Comparison of ENCODE assay signal across 12 cellular contexts in genomic region chr2:212815453-212815852, GRCh38.
DNase-seq lines count a peak whose midpoint lies in the region; ATAC-seq, FAIRE-seq and TF ChIP-seq lines count a peak whose summit lies in the region.
"Had no signal": no experiment of that assay in that cellular context is flagged by ENCODE, and none has a peak within 500 bp of the region (broad histone marks: within the 10 kb centered on the region; RNA-seq: fewer than 3 reads in every experiment).

No MANE protein-coding gene starts in this region.

- ATAC-seq in activated CD4-positive, alpha-beta T cell treated with anti-CD3 and anti-CD28 coated beads for 36 hours: peak; percentile 47
- ATAC-seq in HG02870 (IDR thresholded peaks at IDR 0.05; ENCODE audit: unreplicated experiment) (peak; percentile 57), GM21515 (IDR thresholded peaks at IDR 0.05; ENCODE audit: unreplicated experiment) (no peak)
- ATAC-seq in stimulated activated naive CD8-positive, alpha-beta T cell treated with anti-CD3 and anti-CD28 coated beads, Interleukin-15, Interleukin-2, amounts not matched to agents 100 U/mL and 50 U/mL, for 24 hours: peak; percentile 78
- ATAC-seq: A549 had no signal

- no peak overlapping the region for H3K4me3 ChIP-seq in OCI-LY1 (ENCODE audit: low read depth, low read length, poor library complexity, severe bottlenecking)
- H3K4me3 ChIP-seq: A549 had no signal

- H3K36me3 ChIP-seq in OCI-LY1 (ENCODE audit: insufficient read depth, low read length): no peaks in the 10 kb centered on the region

- H3K9ac ChIP-seq in OCI-LY1 (ENCODE audit: low read length): no peak overlapping the region

- POLR2A ChIA-PET in activated CD4-positive, alpha-beta T cell treated with anti-CD3 and anti-CD28 coated beads for 36 hours (lab: Charles Lee): interaction anchor here (0.6 kb wide), 1 partner anchor 292 kb away, joined by 4 read pairs; no protein-coding TSS in a partner anchor

- H3K27ac ChIP-seq in OCI-LY1 (ENCODE audit: low read depth, low read length, poor library complexity, severe bottlenecking): peak overlapping the region; percentile 10
- H3K27ac ChIP-seq: A549 had no signal

- no peak overlapping the region for H3K27ac Mint-ChIP-seq in activated CD4-positive, alpha-beta T cell treated with anti-CD3 and anti-CD28 coated beads for 36 hours
- no peak overlapping the region for H3K27ac Mint-ChIP-seq in activated naive CD4-positive, alpha-beta T cell treated with anti-CD3 and anti-CD28 coated beads for 36 hours
- H3K27ac Mint-ChIP-seq: mesothelial cell of epicardium had no signal

- H3K4me3 Mint-ChIP-seq in activated CD4-positive, alpha-beta T cell treated with anti-CD3 and anti-CD28 coated beads for 36 hours: no peak overlapping the region
- no peak overlapping the region for H3K4me3 Mint-ChIP-seq in activated naive CD4-positive, alpha-beta T cell treated with anti-CD3 and anti-CD28 coated beads for 36 hours
- H3K4me3 Mint-ChIP-seq: mesothelial cell of epicardium had no signal

- DNase-seq in activated CD4-positive, alpha-beta T cell treated with anti-CD3 and anti-CD28 coated beads for 36 hours: peak; percentile 31
- DNase-seq in activated CD4-positive, alpha-beta T cell treated with anti-CD3 and anti-CD28 coated beads, Interleukin-2, amount 50 U/mL, for 1 hour: no peak
- peak; percentile 9 for DNase-seq in stimulated activated naive CD8-positive, alpha-beta T cell treated with anti-CD3 and anti-CD28 coated beads, Interleukin-15, Interleukin-2, amounts not matched to agents 100 U/mL and 50 U/mL, for 24 hours
- DNase-seq in activated naive CD4-positive, alpha-beta T cell treated with anti-CD3 and anti-CD28 coated beads for 36 hours: no peak
- no peak for DNase-seq in HTR-8/SVneo (ENCODE audit: insufficient read length, low spot score)
- DNase-seq: activated CD8-positive, alpha-beta memory T cell treated with anti-CD3 and anti-CD28 coated beads for 24 hours had no signal

- H3K9me2 ChIP-seq in OCI-LY1 (ENCODE audit: low read depth, low read length): no peaks in the 10 kb centered on the region

- no peaks in the 10 kb centered on the region for H3F3A ChIP-seq in OCI-LY1 (ENCODE audit: insufficient read depth, low read length)

- peaks cover 6% of the 10 kb centered on the region for H3K4me1 Mint-ChIP-seq in activated CD4-positive, alpha-beta T cell treated with anti-CD3 and anti-CD28 coated beads for 36 hours
- peaks cover 4% of the 10 kb centered on the region for H3K4me1 Mint-ChIP-seq in activated naive CD4-positive, alpha-beta T cell treated with anti-CD3 and anti-CD28 coated beads for 36 hours (ENCODE audit: low read depth)

- H3K27me3 Mint-ChIP-seq in activated CD4-positive, alpha-beta T cell treated with anti-CD3 and anti-CD28 coated beads for 36 hours: peaks cover 3% of the 10 kb centered on the region
- H3K27me3 Mint-ChIP-seq in activated naive CD4-positive, alpha-beta T cell treated with anti-CD3 and anti-CD28 coated beads for 36 hours (ENCODE audit: low read depth): no peaks in the 10 kb centered on the region

- intact Hi-C loops in activated CD4-positive, alpha-beta T cell treated with anti-CD3 and anti-CD28 coated beads for 36 hours (cut with DNase I, micrococcal nuclease): no loop called here
- intact Hi-C loops in activated naive CD4-positive, alpha-beta T cell treated with anti-CD3 and anti-CD28 coated beads for 36 hours (cut with micrococcal nuclease): no loop called here

- H2AFZ ChIP-seq in OCI-LY1 (ENCODE audit: low read length): no peak overlapping the region

- peaks cover 12% of the 10 kb centered on the region for H3K4me1 ChIP-seq in OCI-LY1 (ENCODE audit: insufficient read depth, low read length, severe bottlenecking)
- H3K4me1 ChIP-seq: A549 had no signal

- H3K27me3 ChIP-seq in OCI-LY1 (ENCODE audit: insufficient read depth, low read length): no peaks in the 10 kb centered on the region

- H3K36me3 Mint-ChIP-seq in activated CD4-positive, alpha-beta T cell treated with anti-CD3 and anti-CD28 coated beads for 36 hours (ENCODE audit: low read depth): no peaks in the 10 kb centered on the region
- no peaks in the 10 kb centered on the region for H3K36me3 Mint-ChIP-seq in activated naive CD4-positive, alpha-beta T cell treated with anti-CD3 and anti-CD28 coated beads for 36 hours (ENCODE audit: low read depth)
- H3K36me3 Mint-ChIP-seq: mesothelial cell of epicardium had no signal

- no peak for FAIRE-seq in HTR-8/SVneo (lab: Jason Lieb, UNC)
- FAIRE-seq: A549, endothelial cell of umbilical vein had no signal

- H3K79me2 ChIP-seq in OCI-LY1 (ENCODE audit: insufficient read depth, low read length): no peaks in the 10 kb centered on the region

- CTCF ChIA-PET in activated CD4-positive, alpha-beta T cell treated with anti-CD3 and anti-CD28 coated beads for 36 hours (lab: Charles Lee): no interaction called here
- CTCF ChIA-PET in activated naive CD4-positive, alpha-beta T cell treated with anti-CD3 and anti-CD28 coated beads for 36 hours (lab: Charles Lee): no interaction called here

- H3K9me3 ChIP-seq in OCI-LY1 (ENCODE audit: low read length): no peaks in the 10 kb centered on the region
- H3K9me3 ChIP-seq: A549 had no signal

- peaks cover under 1% of the 10 kb centered on the region for H3K9me3 Mint-ChIP-seq in activated CD4-positive, alpha-beta T cell treated with anti-CD3 and anti-CD28 coated beads for 36 hours (ENCODE audit: low read depth)
- H3K9me3 Mint-ChIP-seq in activated naive CD4-positive, alpha-beta T cell treated with anti-CD3 and anti-CD28 coated beads for 36 hours: no peaks in the 10 kb centered on the region
- H3K9me3 Mint-ChIP-seq: mesothelial cell of epicardium had no signal

- H3K4me2 ChIP-seq in OCI-LY1 (ENCODE audit: low read length): no peak overlapping the region
- H3K4me2 ChIP-seq: A549 had no signal

- no peaks in the 10 kb centered on the region for H4K20me1 ChIP-seq in OCI-LY1 (ENCODE audit: insufficient read depth, low read length)

- no peak for TF ChIP-seq CTCF in OCI-LY1 (IDR thresholded peaks at IDR 0.05; ENCODE audit: low read length)

Comparison
In these comparisons a context has a peak if more than half of its experiments do, and no peak if none do; other contexts are left out.
1. DNase-seq: peak in activated CD4-positive, alpha-beta T cell treated with anti-CD3 and anti-CD28 coated beads for 36 hours (single experiment) and stimulated activated naive CD8-positive, alpha-beta T cell treated with anti-CD3 and anti-CD28 coated beads, Interleukin-15, Interleukin-2, amounts not matched to agents 100 U/mL and 50 U/mL, for 24 hours (single experiment); none in activated CD4-positive, alpha-beta T cell treated with anti-CD3 and anti-CD28 coated beads, Interleukin-2, amount 50 U/mL, for 1 hour (single experiment), activated naive CD4-positive, alpha-beta T cell treated with anti-CD3 and anti-CD28 coated beads for 36 hours (single experiment) and HTR-8/SVneo (single experiment).